In genomic region chr20:62808211-62808865, GRCh38 we compare ENCODE assay signal across 1 cellular context.
TF ChIP-seq lines count a peak whose summit lies in the region.

No MANE protein-coding gene starts in this region.

TF ChIP-seq in HepG2, 621 proteins besides CTCF, POLR2A, EP300 and RAD21 (continued from another document and continues in another):
- TF ChIP-seq ZNF597 (CRISPR knock-in tag; IDR thresholded peaks at IDR 0.05), result no peak
- 0 out of 2 replicates have a peak, but pooled peaks have one; percentile 20 for TF ChIP-seq THAP9 (CRISPR knock-in tag; IDR thresholded peaks at IDR 0.05; ENCODE audit: borderline replicate concordance)
- TF ChIP-seq ZNF850 (CRISPR knock-in tag; conservative IDR thresholded peaks at IDR 0.05), result no peak; the same call in 1 of the 2 replicates
- 0 out of 2 replicates have a peak, but pooled peaks have one; percentile 12 for TF ChIP-seq NFAT5 (CRISPR knock-in tag; IDR thresholded peaks at IDR 0.05)
- TF ChIP-seq ZNF549 (CRISPR knock-in tag; IDR thresholded peaks at IDR 0.05), result no peak
- TF ChIP-seq PITX1 (CRISPR knock-in tag; IDR thresholded peaks at IDR 0.05), result peak; percentile 10; the same call in 1 of the 2 replicates
- TF ChIP-seq ZC3H13 (CRISPR knock-in tag; IDR thresholded peaks at IDR 0.05), result no peak
- TF ChIP-seq ZBTB40 (IDR thresholded peaks at IDR 0.05), result no peak
- TF ChIP-seq ZBTB40 (CRISPR knock-in tag; IDR thresholded peaks at IDR 0.05), result no peak
- TF ChIP-seq ZNF30 (CRISPR knock-in tag; IDR thresholded peaks at IDR 0.05), result no peak
- TF ChIP-seq DZIP1 (CRISPR knock-in tag; IDR thresholded peaks at IDR 0.05), result peak; percentile 24; the same call in 1 of the 2 replicates
- no peak for TF ChIP-seq ZNF589 (CRISPR knock-in tag; conservative IDR thresholded peaks at IDR 0.05)
- peak; percentile 38; the same call in 1 of the 2 replicates for TF ChIP-seq ZFP1 (CRISPR knock-in tag; IDR thresholded peaks at IDR 0.05)
- no peak for TF ChIP-seq TCF7L2 (IDR thresholded peaks at IDR 0.05; ENCODE audit: low read depth, low read length)
- TF ChIP-seq SRSF1 (optimal IDR thresholded peaks at IDR 0.05; ENCODE audit: low read depth, low read length), result peak; percentile 2
- no peak for TF ChIP-seq ZNF629 (CRISPR knock-in tag; conservative IDR thresholded peaks at IDR 0.05)
- TF ChIP-seq ZNF800 (CRISPR knock-in tag; IDR thresholded peaks at IDR 0.05), result peak; percentile 46; the same call in 1 of the 2 replicates
- no peak for TF ChIP-seq ELF4 (CRISPR knock-in tag; IDR thresholded peaks at IDR 0.05; ENCODE audit: borderline replicate concordance)
- TF ChIP-seq ZSCAN21 (CRISPR knock-in tag; IDR thresholded peaks at IDR 0.05; ENCODE audit: borderline replicate concordance), result no peak
- no peak for TF ChIP-seq CAMTA2 (CRISPR knock-in tag; IDR thresholded peaks at IDR 0.05; ENCODE audit: borderline replicate concordance)
- peak; percentile 96 for TF ChIP-seq XRCC5 (optimal IDR thresholded peaks at IDR 0.05; ENCODE audit: low read length)
- TF ChIP-seq ZNF251 (CRISPR knock-in tag; IDR thresholded peaks at IDR 0.05), result no peak
- TF ChIP-seq TMF1 (CRISPR knock-in tag; IDR thresholded peaks at IDR 0.05; ENCODE audit: low read depth), result no peak
- 0 out of 2 replicates have a peak, but pooled peaks have one; percentile 1 for TF ChIP-seq NFE2L2 (IDR thresholded peaks at IDR 0.05; ENCODE audit: low read length)
- no peak for TF ChIP-seq THAP11 (CRISPR knock-in tag; IDR thresholded peaks at IDR 0.05)
- no peak for TF ChIP-seq ZNF33A (CRISPR knock-in tag; IDR thresholded peaks at IDR 0.05; ENCODE audit: borderline replicate concordance)
- TF ChIP-seq NR3C1 (CRISPR knock-in tag; IDR thresholded peaks at IDR 0.05), result no peak
- 0 out of 2 replicates have a peak, but pooled peaks have one; percentile 68 for TF ChIP-seq ZNF572 (CRISPR knock-in tag; IDR thresholded peaks at IDR 0.05)
- 0 out of 2 replicates have a peak, but pooled peaks have one; percentile 21 for TF ChIP-seq BCL3 (CRISPR knock-in tag; IDR thresholded peaks at IDR 0.05)
- no peak for TF ChIP-seq LCORL (IDR thresholded peaks at IDR 0.05)
- peak; percentile 81 for TF ChIP-seq LCORL (CRISPR knock-in tag; IDR thresholded peaks at IDR 0.05)
- no peak for TF ChIP-seq ZNF260 (CRISPR knock-in tag; IDR thresholded peaks at IDR 0.05; ENCODE audit: borderline replicate concordance, low read depth)
- 0 out of 2 replicates have a peak, but pooled peaks have one; percentile 32 for TF ChIP-seq DR1 (CRISPR knock-in tag; IDR thresholded peaks at IDR 0.05)
- no peak for TF ChIP-seq BRCA1 (CRISPR knock-in tag; IDR thresholded peaks at IDR 0.05)
